In genomic region chrY:12474472-12474871, GRCh38 we compare ENCODE assay signal across 17 cellular contexts.
DNase-seq lines count a peak whose midpoint lies in the region; ATAC-seq and TF ChIP-seq lines count a peak whose summit lies in the region.
"Had no signal": no experiment of that assay in that cellular context is flagged by ENCODE, and none has a peak within 500 bp of the region (broad histone marks: within the 10 kb centered on the region; RNA-seq: fewer than 3 reads in every experiment).

No MANE protein-coding gene starts in this region.

- peak overlapping the region; percentile 54 for H3K27ac ChIP-seq in RWPE2 (ENCODE audit: poor library complexity, severe bottlenecking)
- peak overlapping the region; percentile 76 for H3K27ac ChIP-seq in epithelial cell of prostate
- H3K27ac ChIP-seq in CD8-positive, alpha-beta T cell (ENCODE audit: low read depth, low read length) = no peak overlapping the region
- H3K27ac ChIP-seq: 22Rv1, A549, C4-2B had no signal

- ATAC-seq in RWPE2 (ENCODE audit: low read depth) (peak; percentile 89), omental fat pad (ENCODE audit: low FRiP score) (no peak)
- ATAC-seq in CD8-positive, alpha-beta T cell = no peak
- ATAC-seq: A549, GM12878 had no signal

- CTCF ChIA-PET in CD8-positive, alpha-beta T cell (lab: Charles Lee) = no interaction called here

- H3K36me3 Mint-ChIP-seq in CD8-positive, alpha-beta T cell = no peaks in the 10 kb centered on the region

- no peaks in the 10 kb centered on the region for H3K27me3 Mint-ChIP-seq in CD8-positive, alpha-beta T cell (ENCODE audit: low read depth)
- H3K27me3 Mint-ChIP-seq: CD4-positive, alpha-beta T cell had no signal

- no peaks in the 10 kb centered on the region for H3K9me3 ChIP-seq in RWPE2 (ENCODE audit: severe bottlenecking)
- H3K9me3 ChIP-seq in CD8-positive, alpha-beta T cell (ENCODE audit: low read length) = no peaks in the 10 kb centered on the region
- H3K9me3 ChIP-seq: A549 had no signal

- H3K27me3 ChIP-seq in RWPE2 (ENCODE audit: insufficient read depth, poor library complexity, severe bottlenecking) = no peaks in the 10 kb centered on the region
- no peaks in the 10 kb centered on the region for H3K27me3 ChIP-seq in CD8-positive, alpha-beta T cell (ENCODE audit: insufficient read depth, low read length)

- POLR2A ChIA-PET in CD8-positive, alpha-beta T cell (lab: Charles Lee) = no interaction called here

- H3K4me3 ChIP-seq in RWPE2 (ENCODE audit: severe bottlenecking) = no peak overlapping the region
- no peak overlapping the region for H3K4me3 ChIP-seq in CD8-positive, alpha-beta T cell (ENCODE audit: low read depth, low read length)
- H3K4me3 ChIP-seq: A549, GM12878 had no signal

- peaks cover 3% of the 10 kb centered on the region for H3K4me1 Mint-ChIP-seq in CD8-positive, alpha-beta T cell (ENCODE audit: low read depth)

- TF ChIP-seq CTCF in RWPE2 (IDR thresholded peaks at IDR 0.05; ENCODE audit: poor library complexity, severe bottlenecking) = peak; percentile 64
- TF ChIP-seq CTCF in CD8-positive, alpha-beta T cell (IDR thresholded peaks at IDR 0.05) = no peak
- TF ChIP-seq CTCF in omental fat pad (IDR thresholded peaks at IDR 0.05) = no peak

- H3K27ac Mint-ChIP-seq in CD8-positive, alpha-beta T cell = no peak overlapping the region
- H3K27ac Mint-ChIP-seq: CD4-positive, alpha-beta T cell had no signal

- intact Hi-C loops in CD8-positive, alpha-beta T cell (cut with DNase I, micrococcal nuclease) = no loop called here

- peaks cover 1% of the 10 kb centered on the region for H3K9me3 Mint-ChIP-seq in CD8-positive, alpha-beta T cell
- H3K9me3 Mint-ChIP-seq: CD4-positive, alpha-beta T cell had no signal

- H3K36me3 ChIP-seq in RWPE2 (ENCODE audit: low read depth) = no peaks in the 10 kb centered on the region
- H3K36me3 ChIP-seq in CD8-positive, alpha-beta T cell (ENCODE audit: insufficient read depth, low read length) = no peaks in the 10 kb centered on the region

- DNase-seq in EH (ENCODE audit: low read depth) (peak; percentile 13), RWPE2 (ENCODE audit: low spot score) (no peak), epithelial cell of prostate (ENCODE audit: low read depth, low spot score) (no peak), left kidney (ENCODE audit: low read depth, low spot score) (peak; percentile 5), omental fat pad (ENCODE audit: low spot score) (no peak)
- no peak for DNase-seq in CD8-positive, alpha-beta T cell
- no peak for DNase-seq in activated CD4-positive, alpha-beta T cell treated with anti-CD3 and anti-CD28 coated beads for 4 hours
- DNase-seq: AML-193; CD4-positive, alpha-beta T cell; DMS79 treated with DMSO at 0.1 percent for 48 hours; EL; GOT3; H7 had no signal

- H3K4me1 ChIP-seq in RWPE2 (ENCODE audit: insufficient read depth, poor library complexity, severe bottlenecking) = peaks cover 15% of the 10 kb centered on the region
- no peaks in the 10 kb centered on the region for H3K4me1 ChIP-seq in CD8-positive, alpha-beta T cell (ENCODE audit: insufficient read depth, low read length)
- H3K4me1 ChIP-seq: A549 had no signal

- H3K4me3 Mint-ChIP-seq in CD8-positive, alpha-beta T cell = no peak overlapping the region
- H3K4me3 Mint-ChIP-seq: CD4-positive, alpha-beta T cell had no signal

Comparison
In these comparisons a context has a peak if more than half of its experiments do, and no peak if none do; other contexts are left out.
1. DNase-seq: peak in EH (single experiment) and left kidney (single experiment); none in RWPE2 (single experiment), epithelial cell of prostate (single experiment), CD8-positive, alpha-beta T cell (0 of 7), activated CD4-positive, alpha-beta T cell treated with anti-CD3 and anti-CD28 coated beads for 4 hours (0 of 2) and omental fat pad (single experiment).